In the genomic region with DNA sequence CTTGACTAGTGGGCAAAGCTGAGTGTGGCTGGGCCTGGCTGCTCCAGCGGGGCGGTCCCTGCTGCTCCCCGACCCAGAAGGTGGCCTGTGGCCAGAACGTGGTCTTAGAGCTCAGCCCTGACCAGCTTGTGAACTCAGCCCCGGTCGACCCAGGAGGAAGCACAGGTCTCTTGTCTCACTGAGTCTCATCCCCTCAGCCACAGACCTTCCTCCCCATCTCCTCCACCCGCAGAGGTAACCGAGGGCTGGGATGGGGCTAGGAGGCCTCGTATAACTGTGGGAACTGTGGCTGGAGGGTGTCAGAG, we compare ENCODE assay signal across 24 cellular contexts.
"Had no signal": no experiment of that assay in that cellular context is flagged by ENCODE, and none has a peak within 500 bp of the region (broad histone marks: within the 10 kb centered on the region; RNA-seq: fewer than 3 reads in every experiment).

No MANE protein-coding gene starts in this region.

- H3K4me3 Mint-ChIP-seq: naive thymus-derived CD8-positive, alpha-beta T cell; natural killer cell treated with Interleukin-12 subunit alpha and Interleukin-12 subunit beta and Interleukin-15 and Interleukin-18, amount 100 ng/mL, for 72 hours; nephron progenitor cell; neural crest cell; stimulated activated memory B cell treated with anti-CD40 and anti-IgM and Interleukin-4, amounts not matched to agents 10 μg/mL and 1 μg/mL and 100 μg/mL, for 72 hours; stimulated activated naive CD8-positive, alpha-beta T cell treated with anti-CD3 and anti-CD28 coated beads, Interleukin-15, amount 100 ng/mL, for 72 hours; type B pancreatic cell had no signal

- H3K4me1 ChIP-seq: pancreas, prostate gland, right lobe of liver, sigmoid colon, tibial nerve, upper lobe of right lung, uterus had no signal

- H3K27me3 ChIP-seq: pancreas, right lobe of liver, sigmoid colon, thyroid gland, tibial nerve, upper lobe of right lung, uterus had no signal

- H3K36me3 Mint-ChIP-seq: naive thymus-derived CD8-positive, alpha-beta T cell; natural killer cell treated with Interleukin-12 subunit alpha and Interleukin-12 subunit beta and Interleukin-15 and Interleukin-18, amount 100 ng/mL, for 72 hours; stimulated activated memory B cell treated with anti-CD40 and anti-IgM and Interleukin-4, amounts not matched to agents 10 μg/mL and 1 μg/mL and 100 μg/mL, for 72 hours; type B pancreatic cell had no signal

- H3K27ac Mint-ChIP-seq: natural killer cell treated with Interleukin-12 subunit alpha and Interleukin-12 subunit beta and Interleukin-15 and Interleukin-18, amount 100 ng/mL, for 72 hours; nephron progenitor cell; stimulated activated memory B cell treated with anti-CD40 and anti-IgM and Interleukin-4, amounts not matched to agents 10 μg/mL and 1 μg/mL and 100 μg/mL, for 72 hours; stimulated activated naive CD8-positive, alpha-beta T cell treated with anti-CD3 and anti-CD28 coated beads, Interleukin-15, amount 100 ng/mL, for 72 hours; type B pancreatic cell had no signal

- H3K9me3 ChIP-seq: pancreas, prostate gland, right lobe of liver, sigmoid colon, thoracic aorta, thyroid gland, tibial nerve, upper lobe of right lung, uterus had no signal

- H3K9me3 Mint-ChIP-seq: naive thymus-derived CD8-positive, alpha-beta T cell; natural killer cell treated with Interleukin-12 subunit alpha and Interleukin-12 subunit beta and Interleukin-15 and Interleukin-18, amount 100 ng/mL, for 72 hours; nephron progenitor cell; neural crest cell; stimulated activated naive CD8-positive, alpha-beta T cell treated with anti-CD3 and anti-CD28 coated beads, Interleukin-15, amount 100 ng/mL, for 72 hours; type B pancreatic cell had no signal

- H3K4me3 ChIP-seq: pancreas, prostate gland, right lobe of liver, sigmoid colon, thoracic aorta, thyroid gland, tibial nerve, upper lobe of right lung, uterus had no signal

- H3K27ac ChIP-seq: pancreas, prostate gland, right lobe of liver, sigmoid colon, thoracic aorta, thyroid gland, tibial nerve, upper lobe of right lung, uterus had no signal

- H3K4me1 Mint-ChIP-seq: neural crest cell; stimulated activated memory B cell treated with anti-CD40 and anti-IgM and Interleukin-4, amounts not matched to agents 10 μg/mL and 1 μg/mL and 100 μg/mL, for 72 hours; stimulated activated naive CD8-positive, alpha-beta T cell treated with anti-CD3 and anti-CD28 coated beads, Interleukin-15, amount 100 ng/mL, for 72 hours had no signal

- H3K36me3 ChIP-seq: pancreas, prostate gland, right lobe of liver, sigmoid colon, thoracic aorta, thyroid gland, tibial nerve, upper lobe of right lung, uterus had no signal

- DNase-seq: naive thymus-derived CD8-positive, alpha-beta T cell; nephron progenitor cell; occipital lobe; pancreas; right lobe of liver; sigmoid colon; small intestine; stimulated activated CD4-positive, alpha-beta T cell treated with anti-CD3 and anti-CD28 coated beads, Interleukin-1b, Interleukin-23, amount 100 ng/mL, for 48 hours; stimulated activated CD4-positive, alpha-beta T cell treated with anti-CD3 and anti-CD28 coated beads, Interleukin-4, amount 100 ng/mL, for 1 hour; stimulated activated CD4-positive, alpha-beta T cell treated with anti-CD3 and anti-CD28 coated beads, Interleukin-4, amount 100 ng/mL, for 4 hours; stimulated activated CD8-positive, alpha-beta memory T cell treated with anti-CD3 and anti-CD28 coated beads, Interleukin-4, amount 100 ng/mL, for 48 hours; stimulated activated naive CD4-positive, alpha-beta T cell; stimulated activated naive CD8-positive, alpha-beta T cell treated with anti-CD3 and anti-CD28 coated beads, Interleukin-15, amount 100 ng/mL, for 72 hours; stimulated activated naive CD8-positive, alpha-beta T cell treated with anti-CD3 and anti-CD28 coated beads, Interleukin-15, Interleukin-2, amounts not matched to agents 100 U/mL and 50 U/mL, for 24 hours; thyroid gland; upper lobe of right lung; uterus had no signal
